1 cellular context compared by ENCODE assay signal in the genomic region with DNA sequence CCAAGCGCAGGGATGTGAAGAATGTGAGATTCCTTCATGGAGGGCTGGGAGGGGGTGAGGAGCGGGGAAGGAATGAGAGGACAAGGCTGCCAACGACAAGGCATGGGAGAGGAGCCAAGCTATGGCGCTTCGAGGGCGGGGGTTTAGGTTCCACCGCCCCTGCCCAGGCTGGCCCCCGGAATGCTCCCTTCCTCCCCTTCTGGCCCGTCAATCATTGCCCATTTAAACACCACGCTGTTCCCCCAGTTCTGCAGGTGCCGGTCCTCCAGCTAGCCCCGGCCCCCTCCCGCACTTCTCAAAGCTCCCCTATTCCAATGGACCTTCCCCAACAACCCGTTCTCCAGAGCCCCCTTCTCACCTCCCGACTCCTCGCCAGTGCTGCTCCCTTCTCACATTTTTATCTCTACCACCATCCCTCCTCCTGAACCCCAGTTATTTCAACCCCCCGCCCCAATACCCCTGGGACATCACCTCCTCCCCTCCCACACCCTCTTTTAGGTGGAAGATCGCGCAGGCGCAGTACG.
TF ChIP-seq lines count a peak whose summit lies in the region.

No MANE protein-coding gene starts in this region.

TF ChIP-seq in HepG2, 621 proteins besides CTCF, POLR2A, EP300 and RAD21 (continues in another document):
- peak; percentile 82 for TF ChIP-seq FOXK2 (IDR thresholded peaks at IDR 0.05)
- TF ChIP-seq KDM5A (IDR thresholded peaks at IDR 0.05; ENCODE audit: borderline replicate concordance, low read length), result peak; percentile 65; the same call in 1 of the 2 replicates
- TF ChIP-seq DNMT1 (CRISPR knock-in tag; IDR thresholded peaks at IDR 0.05), result 0 out of 2 replicates have a peak, but pooled peaks have one; percentile 20
- TF ChIP-seq BHLHE40 (IDR thresholded peaks at IDR 0.05; ENCODE audit: low read length), result peak; percentile 62
- TF ChIP-seq KLF11 (CRISPR knock-in tag; IDR thresholded peaks at IDR 0.05), result no peak
- TF ChIP-seq ZNF20 (CRISPR knock-in tag; IDR thresholded peaks at IDR 0.05), result no peak
- TF ChIP-seq, protein P1, sequence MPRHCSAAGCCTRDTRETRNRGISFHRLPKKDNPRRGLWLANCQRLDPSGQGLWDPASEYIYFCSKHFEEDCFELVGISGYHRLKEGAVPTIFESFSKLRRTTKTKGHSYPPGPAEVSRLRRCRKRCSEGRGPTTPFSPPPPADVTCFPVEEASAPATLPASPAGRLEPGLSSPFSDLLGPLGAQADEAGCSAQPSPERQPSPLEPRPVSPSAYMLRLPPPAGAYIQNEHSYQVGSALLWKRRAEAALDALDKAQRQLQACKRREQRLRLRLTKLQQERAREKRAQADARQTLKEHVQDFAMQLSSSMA (CRISPR knock-in tag; IDR thresholded peaks at IDR 0.05), result 0 out of 2 replicates have a peak, but pooled peaks have one; percentile 48
- TF ChIP-seq GZF1 (CRISPR knock-in tag; IDR thresholded peaks at IDR 0.05), result 0 out of 2 replicates have a peak, but pooled peaks have one; percentile 25
- TF ChIP-seq ZNF839 (CRISPR knock-in tag; IDR thresholded peaks at IDR 0.05; ENCODE audit: borderline replicate concordance), result no peak
- peak; percentile 17; the same call in 1 of the 2 replicates for TF ChIP-seq MAZ (IDR thresholded peaks at IDR 0.05; ENCODE audit: borderline replicate concordance, low read depth, low read length)
- TF ChIP-seq MAZ (CRISPR knock-in tag; IDR thresholded peaks at IDR 0.05; ENCODE audit: low read depth), result 0 out of 2 replicates have a peak, but pooled peaks have one; percentile 42
- no peak for TF ChIP-seq ZNF256 (CRISPR knock-in tag; conservative IDR thresholded peaks at IDR 0.05)
- TF ChIP-seq ZC3H13 (CRISPR knock-in tag; IDR thresholded peaks at IDR 0.05), result no peak
- 0 out of 2 replicates have a peak, but pooled peaks have one; percentile 15 for TF ChIP-seq ZNF263 (CRISPR knock-in tag; IDR thresholded peaks at IDR 0.05)
- TF ChIP-seq, protein P2, sequence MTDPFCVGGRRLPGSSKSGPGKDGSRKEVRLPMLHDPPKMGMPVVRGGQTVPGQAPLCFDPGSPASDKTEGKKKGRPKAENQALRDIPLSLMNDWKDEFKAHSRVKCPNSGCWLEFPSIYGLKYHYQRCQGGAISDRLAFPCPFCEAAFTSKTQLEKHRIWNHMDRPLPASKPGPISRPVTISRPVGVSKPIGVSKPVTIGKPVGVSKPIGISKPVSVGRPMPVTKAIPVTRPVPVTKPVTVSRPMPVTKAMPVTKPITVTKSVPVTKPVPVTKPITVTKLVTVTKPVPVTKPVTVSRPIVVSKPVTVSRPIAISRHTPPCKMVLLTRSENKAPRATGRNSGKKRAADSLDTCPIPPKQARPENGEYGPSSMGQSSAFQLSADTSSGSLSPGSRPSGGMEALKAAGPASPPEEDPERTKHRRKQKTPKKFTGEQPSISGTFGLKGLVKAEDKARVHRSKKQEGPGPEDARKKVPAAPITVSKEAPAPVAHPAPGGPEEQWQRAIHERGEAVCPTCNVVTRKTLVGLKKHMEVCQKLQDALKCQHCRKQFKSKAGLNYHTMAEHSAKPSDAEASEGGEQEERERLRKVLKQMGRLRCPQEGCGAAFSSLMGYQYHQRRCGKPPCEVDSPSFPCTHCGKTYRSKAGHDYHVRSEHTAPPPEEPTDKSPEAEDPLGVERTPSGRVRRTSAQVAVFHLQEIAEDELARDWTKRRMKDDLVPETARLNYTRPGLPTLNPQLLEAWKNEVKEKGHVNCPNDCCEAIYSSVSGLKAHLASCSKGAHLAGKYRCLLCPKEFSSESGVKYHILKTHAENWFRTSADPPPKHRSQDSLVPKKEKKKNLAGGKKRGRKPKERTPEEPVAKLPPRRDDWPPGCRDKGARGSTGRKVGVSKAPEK (CRISPR knock-in tag; IDR thresholded peaks at IDR 0.05; ENCODE audit: borderline replicate concordance), result no peak
- TF ChIP-seq, protein P3, sequence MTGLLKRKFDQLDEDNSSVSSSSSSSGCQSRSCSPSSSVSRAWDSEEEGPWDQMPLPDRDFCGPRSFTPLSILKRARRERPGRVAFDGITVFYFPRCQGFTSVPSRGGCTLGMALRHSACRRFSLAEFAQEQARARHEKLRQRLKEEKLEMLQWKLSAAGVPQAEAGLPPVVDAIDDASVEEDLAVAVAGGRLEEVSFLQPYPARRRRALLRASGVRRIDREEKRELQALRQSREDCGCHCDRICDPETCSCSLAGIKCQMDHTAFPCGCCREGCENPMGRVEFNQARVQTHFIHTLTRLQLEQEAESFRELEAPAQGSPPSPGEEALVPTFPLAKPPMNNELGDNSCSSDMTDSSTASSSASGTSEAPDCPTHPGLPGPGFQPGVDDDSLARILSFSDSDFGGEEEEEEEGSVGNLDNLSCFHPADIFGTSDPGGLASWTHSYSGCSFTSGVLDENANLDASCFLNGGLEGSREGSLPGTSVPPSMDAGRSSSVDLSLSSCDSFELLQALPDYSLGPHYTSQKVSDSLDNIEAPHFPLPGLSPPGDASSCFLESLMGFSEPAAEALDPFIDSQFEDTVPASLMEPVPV (CRISPR knock-in tag; IDR thresholded peaks at IDR 0.05), result peak; percentile 36; the same call in 1 of the 2 replicates
- TF ChIP-seq ZNF775 (CRISPR knock-in tag; IDR thresholded peaks at IDR 0.05; ENCODE audit: borderline replicate concordance), result no peak
- TF ChIP-seq, protein P4, sequence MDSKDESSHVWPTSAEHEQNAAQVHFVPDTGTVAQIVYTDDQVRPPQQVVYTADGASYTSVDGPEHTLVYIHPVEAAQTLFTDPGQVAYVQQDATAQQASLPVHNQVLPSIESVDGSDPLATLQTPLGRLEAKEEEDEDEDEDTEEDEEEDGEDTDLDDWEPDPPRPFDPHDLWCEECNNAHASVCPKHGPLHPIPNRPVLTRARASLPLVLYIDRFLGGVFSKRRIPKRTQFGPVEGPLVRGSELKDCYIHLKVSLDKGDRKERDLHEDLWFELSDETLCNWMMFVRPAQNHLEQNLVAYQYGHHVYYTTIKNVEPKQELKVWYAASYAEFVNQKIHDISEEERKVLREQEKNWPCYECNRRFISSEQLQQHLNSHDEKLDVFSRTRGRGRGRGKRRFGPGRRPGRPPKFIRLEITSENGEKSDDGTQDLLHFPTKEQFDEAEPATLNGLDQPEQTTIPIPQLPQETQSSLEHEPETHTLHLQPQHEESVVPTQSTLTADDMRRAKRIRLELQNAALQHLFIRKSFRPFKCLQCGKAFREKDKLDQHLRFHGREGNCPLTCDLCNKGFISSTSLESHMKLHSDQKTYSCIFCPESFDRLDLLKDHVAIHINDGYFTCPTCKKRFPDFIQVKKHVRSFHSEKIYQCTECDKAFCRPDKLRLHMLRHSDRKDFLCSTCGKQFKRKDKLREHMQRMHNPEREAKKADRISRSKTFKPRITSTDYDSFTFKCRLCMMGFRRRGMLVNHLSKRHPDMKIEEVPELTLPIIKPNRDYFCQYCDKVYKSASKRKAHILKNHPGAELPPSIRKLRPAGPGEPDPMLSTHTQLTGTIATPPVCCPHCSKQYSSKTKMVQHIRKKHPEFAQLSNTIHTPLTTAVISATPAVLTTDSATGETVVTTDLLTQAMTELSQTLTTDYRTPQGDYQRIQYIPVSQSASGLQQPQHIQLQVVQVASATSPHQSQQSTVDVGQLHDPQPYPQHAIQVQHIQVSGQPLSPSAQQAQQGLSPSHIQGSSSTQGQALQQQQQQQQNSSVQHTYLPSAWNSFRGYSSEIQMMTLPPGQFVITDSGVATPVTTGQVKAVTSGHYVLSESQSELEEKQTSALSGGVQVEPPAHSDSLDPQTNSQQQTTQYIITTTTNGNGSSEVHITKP (CRISPR knock-in tag; IDR thresholded peaks at IDR 0.05; ENCODE audit: low read depth), result peak; percentile 96
- TF ChIP-seq, protein P5, sequence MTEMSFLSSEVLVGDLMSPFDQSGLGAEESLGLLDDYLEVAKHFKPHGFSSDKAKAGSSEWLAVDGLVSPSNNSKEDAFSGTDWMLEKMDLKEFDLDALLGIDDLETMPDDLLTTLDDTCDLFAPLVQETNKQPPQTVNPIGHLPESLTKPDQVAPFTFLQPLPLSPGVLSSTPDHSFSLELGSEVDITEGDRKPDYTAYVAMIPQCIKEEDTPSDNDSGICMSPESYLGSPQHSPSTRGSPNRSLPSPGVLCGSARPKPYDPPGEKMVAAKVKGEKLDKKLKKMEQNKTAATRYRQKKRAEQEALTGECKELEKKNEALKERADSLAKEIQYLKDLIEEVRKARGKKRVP (CRISPR knock-in tag; IDR thresholded peaks at IDR 0.05), result no peak
- peak; percentile 1; the same call in 1 of the 2 replicates for TF ChIP-seq KDM5B (CRISPR knock-in tag; IDR thresholded peaks at IDR 0.05; ENCODE audit: borderline replicate concordance)
- TF ChIP-seq CCDC6 (CRISPR knock-in tag; IDR thresholded peaks at IDR 0.05), result no peak
- 0 out of 2 replicates have a peak, but pooled peaks have one; percentile 25 for TF ChIP-seq ZNF558 (CRISPR knock-in tag; IDR thresholded peaks at IDR 0.05; ENCODE audit: borderline replicate concordance)
- TF ChIP-seq, protein P6, sequence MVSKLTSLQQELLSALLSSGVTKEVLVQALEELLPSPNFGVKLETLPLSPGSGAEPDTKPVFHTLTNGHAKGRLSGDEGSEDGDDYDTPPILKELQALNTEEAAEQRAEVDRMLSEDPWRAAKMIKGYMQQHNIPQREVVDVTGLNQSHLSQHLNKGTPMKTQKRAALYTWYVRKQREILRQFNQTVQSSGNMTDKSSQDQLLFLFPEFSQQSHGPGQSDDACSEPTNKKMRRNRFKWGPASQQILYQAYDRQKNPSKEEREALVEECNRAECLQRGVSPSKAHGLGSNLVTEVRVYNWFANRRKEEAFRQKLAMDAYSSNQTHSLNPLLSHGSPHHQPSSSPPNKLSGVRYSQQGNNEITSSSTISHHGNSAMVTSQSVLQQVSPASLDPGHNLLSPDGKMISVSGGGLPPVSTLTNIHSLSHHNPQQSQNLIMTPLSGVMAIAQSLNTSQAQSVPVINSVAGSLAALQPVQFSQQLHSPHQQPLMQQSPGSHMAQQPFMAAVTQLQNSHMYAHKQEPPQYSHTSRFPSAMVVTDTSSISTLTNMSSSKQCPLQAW (CRISPR knock-in tag; IDR thresholded peaks at IDR 0.05), result 0 out of 2 replicates have a peak, but pooled peaks have one; percentile 3
- TF ChIP-seq NR2F6 (IDR thresholded peaks at IDR 0.05), result no peak
- no peak for TF ChIP-seq NR2F6 (CRISPR knock-in tag; IDR thresholded peaks at IDR 0.05)
- TF ChIP-seq, protein P7, sequence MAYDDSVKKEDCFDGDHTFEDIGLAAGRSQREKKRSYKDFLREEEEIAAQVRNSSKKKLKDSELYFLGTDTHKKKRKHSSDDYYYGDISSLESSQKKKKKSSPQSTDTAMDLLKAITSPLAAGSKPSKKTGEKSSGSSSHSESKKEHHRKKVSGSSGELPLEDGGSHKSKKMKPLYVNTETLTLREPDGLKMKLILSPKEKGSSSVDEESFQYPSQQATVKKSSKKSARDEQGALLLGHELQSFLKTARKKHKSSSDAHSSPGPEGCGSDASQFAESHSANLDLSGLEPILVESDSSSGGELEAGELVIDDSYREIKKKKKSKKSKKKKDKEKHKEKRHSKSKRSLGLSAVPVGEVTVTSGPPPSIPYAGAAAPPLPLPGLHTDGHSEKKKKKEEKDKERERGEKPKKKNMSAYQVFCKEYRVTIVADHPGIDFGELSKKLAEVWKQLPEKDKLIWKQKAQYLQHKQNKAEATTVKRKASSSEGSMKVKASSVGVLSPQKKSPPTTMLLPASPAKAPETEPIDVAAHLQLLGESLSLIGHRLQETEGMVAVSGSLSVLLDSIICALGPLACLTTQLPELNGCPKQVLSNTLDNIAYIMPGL (CRISPR knock-in tag; IDR thresholded peaks at IDR 0.05; ENCODE audit: borderline replicate concordance in 1 of 2, low read depth in 1 of 2), result no peak
- TF ChIP-seq, protein P8, sequence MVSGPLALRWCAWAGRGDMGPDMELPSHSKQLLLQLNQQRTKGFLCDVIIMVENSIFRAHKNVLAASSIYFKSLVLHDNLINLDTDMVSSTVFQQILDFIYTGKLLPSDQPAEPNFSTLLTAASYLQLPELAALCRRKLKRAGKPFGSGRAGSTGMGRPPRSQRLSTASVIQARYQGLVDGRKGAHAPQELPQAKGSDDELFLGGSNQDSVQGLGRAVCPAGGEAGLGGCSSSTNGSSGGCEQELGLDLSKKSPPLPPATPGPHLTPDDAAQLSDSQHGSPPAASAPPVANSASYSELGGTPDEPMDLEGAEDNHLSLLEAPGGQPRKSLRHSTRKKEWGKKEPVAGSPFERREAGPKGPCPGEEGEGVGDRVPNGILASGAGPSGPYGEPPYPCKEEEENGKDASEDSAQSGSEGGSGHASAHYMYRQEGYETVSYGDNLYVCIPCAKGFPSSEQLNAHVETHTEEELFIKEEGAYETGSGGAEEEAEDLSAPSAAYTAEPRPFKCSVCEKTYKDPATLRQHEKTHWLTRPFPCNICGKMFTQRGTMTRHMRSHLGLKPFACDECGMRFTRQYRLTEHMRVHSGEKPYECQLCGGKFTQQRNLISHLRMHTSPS (CRISPR knock-in tag; IDR thresholded peaks at IDR 0.05; ENCODE audit: low read depth), result 0 out of 2 replicates have a peak, but pooled peaks have one; percentile 13
- no peak for TF ChIP-seq ZBTB1 (CRISPR knock-in tag; IDR thresholded peaks at IDR 0.05; ENCODE audit: borderline replicate concordance)
- TF ChIP-seq ZNF253 (CRISPR knock-in tag; IDR thresholded peaks at IDR 0.05; ENCODE audit: borderline replicate concordance), result no peak
- 0 out of 2 replicates have a peak, but pooled peaks have one; percentile 61 for TF ChIP-seq ZNF572 (CRISPR knock-in tag; IDR thresholded peaks at IDR 0.05)
- TF ChIP-seq, protein P9, sequence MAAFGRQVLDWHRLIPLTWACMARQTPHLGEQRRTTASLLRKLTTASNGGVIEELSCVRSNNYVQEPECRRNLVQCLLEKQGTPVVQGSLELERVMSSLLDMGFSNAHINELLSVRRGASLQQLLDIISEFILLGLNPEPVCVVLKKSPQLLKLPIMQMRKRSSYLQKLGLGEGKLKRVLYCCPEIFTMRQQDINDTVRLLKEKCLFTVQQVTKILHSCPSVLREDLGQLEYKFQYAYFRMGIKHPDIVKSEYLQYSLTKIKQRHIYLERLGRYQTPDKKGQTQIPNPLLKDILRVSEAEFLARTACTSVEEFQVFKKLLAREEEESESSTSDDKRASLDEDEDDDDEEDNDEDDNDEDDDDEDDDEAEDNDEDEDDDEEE (CRISPR knock-in tag; IDR thresholded peaks at IDR 0.05), result no peak
- 0 out of 2 replicates have a peak, but pooled peaks have one; percentile 66 for TF ChIP-seq ZFYVE20 (CRISPR knock-in tag; IDR thresholded peaks at IDR 0.05; ENCODE audit: borderline replicate concordance, low read depth)
- TF ChIP-seq, protein P10, sequence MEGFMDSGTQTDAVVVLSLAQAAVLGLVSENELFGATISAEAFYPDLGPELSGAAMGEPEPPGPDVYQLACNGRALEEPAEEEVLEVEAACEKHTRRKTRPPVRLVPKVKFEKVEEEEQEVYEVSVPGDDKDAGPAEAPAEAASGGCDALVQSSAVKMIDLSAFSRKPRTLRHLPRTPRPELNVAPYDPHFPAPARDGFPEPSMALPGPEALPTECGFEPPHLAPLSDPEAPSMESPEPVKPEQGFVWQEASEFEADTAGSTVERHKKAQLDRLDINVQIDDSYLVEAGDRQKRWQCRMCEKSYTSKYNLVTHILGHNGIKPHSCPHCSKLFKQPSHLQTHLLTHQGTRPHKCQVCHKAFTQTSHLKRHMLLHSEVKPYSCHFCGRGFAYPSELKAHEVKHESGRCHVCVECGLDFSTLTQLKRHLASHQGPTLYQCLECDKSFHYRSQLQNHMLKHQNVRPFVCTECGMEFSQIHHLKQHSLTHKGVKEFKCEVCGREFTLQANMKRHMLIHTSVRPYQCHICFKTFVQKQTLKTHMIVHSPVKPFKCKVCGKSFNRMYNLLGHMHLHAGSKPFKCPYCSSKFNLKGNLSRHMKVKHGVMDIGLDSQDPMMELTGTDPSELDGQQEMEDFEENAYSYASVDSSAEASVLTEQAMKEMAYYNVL (CRISPR knock-in tag; IDR thresholded peaks at IDR 0.05; ENCODE audit: borderline replicate concordance), result no peak
- no peak for TF ChIP-seq U2AF2 (IDR thresholded peaks at IDR 0.05; ENCODE audit: low read depth, low read length)
